In genomic region chr9:121686930-121687541, GRCh38 we compare ENCODE assay signal across 7 cellular contexts. TPM values are rescaled to one million over a fixed set of nuclear protein-coding genes. Genes with fewer than 3 reads are reported as not detected.
A peak's percentile ranks its signal among the peaks of the same experiment; 100 is the strongest.
DNase-seq lines count a peak whose midpoint lies in the region; ATAC-seq and TF ChIP-seq lines count a peak whose summit lies in the region.

No MANE protein-coding gene starts in this region.

- no TSS peak for BruUV-seq in HCT116 (replicated peaks; lab: Mats Ljungman, UMichigan)

- peak; percentile 86 to 97 (median 93) for TF ChIP-seq CTCF in HCT116 (IDR thresholded peaks at IDR 0.05 in 2 of 3, conservative IDR thresholded peaks at IDR 0.05 in 1 of 3; ENCODE audit: borderline replicate concordance in 1 of 3, insufficient read depth in 1 of 3, low read depth in 2 of 3, low read length in 2 of 3)
- TF ChIP-seq CTCF in activated CD8-positive, alpha-beta T cell treated with anti-CD3 and anti-CD28 coated beads for 36 hours (IDR thresholded peaks at IDR 0.05) = peak; percentile 82
- TF ChIP-seq CTCF in epithelial cell of esophagus (IDR thresholded peaks at IDR 0.05; ENCODE audit: insufficient read depth, low read depth, low read length, missing control alignments) = peak; percentile 94

- H3K27me3 ChIP-seq in HCT116 (ENCODE audit: insufficient read depth, low read length) (no peaks in the 10 kb centered on the region), mucosa of stomach (ENCODE audit: control insufficient read depth, insufficient read depth, low read length) (no peaks in the 10 kb centered on the region)

- H3K27me3 Mint-ChIP-seq in activated CD8-positive, alpha-beta T cell treated with anti-CD3 and anti-CD28 coated beads for 36 hours = peaks cover 4% of the 10 kb centered on the region

- CTCF ChIA-PET in HCT116 (lab: Charles Lee) = interaction anchor here (0.6 to 1.9 kb wide), 17 partner anchors 9 to 412 kb away, joined by 3 to 11 read pairs (median 3); no protein-coding TSS in a partner anchor
- CTCF ChIA-PET in activated CD8-positive, alpha-beta T cell treated with anti-CD3 and anti-CD28 coated beads for 36 hours (lab: Charles Lee) = interaction anchor here (0.6 to 2.7 kb wide), 19 partner anchors 8 to 437 kb away, joined by 3 to 17 read pairs (median 4); no protein-coding TSS in a partner anchor

- H3K27ac Mint-ChIP-seq in activated CD8-positive, alpha-beta T cell treated with anti-CD3 and anti-CD28 coated beads for 36 hours = no peak overlapping the region

- H3K4me3 ChIP-seq in HCT116 (replicated peaks in 1 of 2; ENCODE audit: low read depth in 1 of 2, low read length in 2 of 2) = no peak overlapping the region
- H3K4me3 ChIP-seq in epithelial cell of esophagus (ENCODE audit: low read length) = no peak overlapping the region
- no peak overlapping the region for H3K4me3 ChIP-seq in mucosa of stomach (ENCODE audit: low read length)

- H3K36me3 ChIP-seq in HCT116 (ENCODE audit: control insufficient read depth in 1 of 2, insufficient read depth in 2 of 2, low read length in 2 of 2) = no peaks in the 10 kb centered on the region
- no peaks in the 10 kb centered on the region for H3K36me3 ChIP-seq in mucosa of stomach (ENCODE audit: control insufficient read depth, insufficient read depth, low read length)

- H3K79me2 ChIP-seq in HCT116 (ENCODE audit: insufficient read depth, low read length) = no peaks in the 10 kb centered on the region

- peak; percentile 90 for ATAC-seq in HCT116
- ATAC-seq in activated CD8-positive, alpha-beta T cell treated with anti-CD3 and anti-CD28 coated beads for 36 hours = peak; percentile 93

- H3K4me1 ChIP-seq in HCT116 (ENCODE audit: control insufficient read depth in 1 of 2, insufficient read depth in 2 of 2, low read length in 2 of 2) (peaks cover 0 to 23% of the 10 kb centered on the region in 2 experiments; a peak in 3 of 4 replicates), mucosa of stomach (ENCODE audit: control insufficient read depth, insufficient read depth, low read length) (peaks cover 16% of the 10 kb centered on the region)

- H3K9ac ChIP-seq in HCT116 (ENCODE audit: low read length) (no peak overlapping the region), mucosa of stomach (ENCODE audit: low read length) (peak overlapping the region; percentile 35)

- H3K36me3 Mint-ChIP-seq in activated CD8-positive, alpha-beta T cell treated with anti-CD3 and anti-CD28 coated beads for 36 hours (ENCODE audit: low read depth) = no peaks in the 10 kb centered on the region

- H3K4me2 ChIP-seq in HCT116 (ENCODE audit: low read length) = no peak overlapping the region

- TF ChIP-seq RAD21 in HCT116 (IDR thresholded peaks at IDR 0.05; ENCODE audit: low read depth) = peak; percentile 94

- H3K9me3 ChIP-seq in HCT116 (ENCODE audit: control insufficient read depth in 1 of 2, insufficient read depth in 1 of 2, low read depth in 1 of 2, low read length in 2 of 2) (no peaks in the 10 kb centered on the region), mucosa of stomach (ENCODE audit: control insufficient read depth, low read length) (no peaks in the 10 kb centered on the region)

- H3K4me1 Mint-ChIP-seq in activated CD8-positive, alpha-beta T cell treated with anti-CD3 and anti-CD28 coated beads for 36 hours (ENCODE audit: low read depth) = no peaks in the 10 kb centered on the region

- intact Hi-C loops in HCT116 (cut with micrococcal nuclease) = loop anchor here (1.0 to 5.0 kb wide), 3 partner anchors 50 to 665 kb away; no protein-coding TSS in a partner anchor
- intact Hi-C loops in activated CD8-positive, alpha-beta T cell treated with anti-CD3 and anti-CD28 coated beads for 36 hours (cut with micrococcal nuclease) = loop anchor here (1.0 to 10.0 kb wide), 2 partner anchors 142 to 305 kb away; no protein-coding TSS in a partner anchor

- no peaks in the 10 kb centered on the region for H4K20me1 ChIP-seq in HCT116 (ENCODE audit: insufficient read depth)

- no peak overlapping the region for H3K4me3 Mint-ChIP-seq in activated CD8-positive, alpha-beta T cell treated with anti-CD3 and anti-CD28 coated beads for 36 hours

- no peak overlapping the region for H3K27ac ChIP-seq in HCT116 (ENCODE audit: low read depth, low read length)
- H3K27ac ChIP-seq in substantia nigra (ENCODE audit: low read depth, low read length, poor library complexity, severe bottlenecking) = no peak overlapping the region

- DNase-seq in GDM1 (lab: John Stamatoyannopoulos, UW) = peak; percentile 52
- DNase-seq in HCT116 (ENCODE audit: low read depth, low spot score) = peak; percentile 43
- DNase-seq in NCI-H226 = peak; percentile 27
- peak; percentile 88 for DNase-seq in activated CD8-positive, alpha-beta T cell treated with anti-CD3 and anti-CD28 coated beads for 36 hours
- DNase-seq in epithelial cell of esophagus (ENCODE audit: low read depth) = peak; percentile 78
- peak in 39 of 49 donors; percentile 18 to 79 (median 56) for DNase-seq in substantia nigra (lab: John Stamatoyannopoulos, UW)

- H3K9me3 Mint-ChIP-seq in activated CD8-positive, alpha-beta T cell treated with anti-CD3 and anti-CD28 coated beads for 36 hours = no peaks in the 10 kb centered on the region

- H3K9me2 ChIP-seq in HCT116 (ENCODE audit: insufficient read depth) = no peaks in the 10 kb centered on the region

- no peak for TF ChIP-seq POLR2A in HCT116 (IDR thresholded peaks at IDR 0.05; ENCODE audit: borderline replicate concordance, extremely low read depth, insufficient read depth, insufficient read length)

- RAD21 ChIA-PET in HCT116 (lab: Charles Lee; ENCODE audit: low non-redundant PET in 1 of 2, low total read pairs in 2 of 2, uncharacterized antibody in 2 of 2, unreplicated experiment in 2 of 2) = interaction anchor here in 1 of 2 experiments (0.5 kb wide), 1 partner anchor 313 kb away, joined by 3 read pairs; no protein-coding TSS in a partner anchor

- no peak overlapping the region for H2AFZ ChIP-seq in HCT116 (ENCODE audit: low read depth, low read length, poor library complexity, severe bottlenecking)

- POLR2A ChIA-PET in HCT116 (lab: Charles Lee) = no interaction called here
- POLR2A ChIA-PET in activated CD8-positive, alpha-beta T cell treated with anti-CD3 and anti-CD28 coated beads for 36 hours (lab: Charles Lee) = interaction anchor here (0.6 kb wide), 2 partner anchors 154 to 185 kb away, joined by 3 read pairs; no protein-coding TSS in a partner anchor

TF ChIP-seq in HCT116, 20 proteins besides CTCF, POLR2A, EP300 and RAD21:
- TF ChIP-seq REST (IDR thresholded peaks at IDR 0.05; ENCODE audit: low read depth) = no peak
- no peak for TF ChIP-seq SP1 (IDR thresholded peaks at IDR 0.05; ENCODE audit: low read depth)
- no peak for TF ChIP-seq JUND (IDR thresholded peaks at IDR 0.05)
- TF ChIP-seq ZNF274 (IDR thresholded peaks at IDR 0.05; ENCODE audit: low read depth, low read length) = no peak
- TF ChIP-seq EGR1 (IDR thresholded peaks at IDR 0.05; ENCODE audit: low read depth) = no peak
- TF ChIP-seq POLR2AphosphoS5 (IDR thresholded peaks at IDR 0.05; ENCODE audit: low read depth, low read length) = no peak
- TF ChIP-seq ATF3 (IDR thresholded peaks at IDR 0.05) = no peak
- TF ChIP-seq SIN3A (IDR thresholded peaks at IDR 0.05; ENCODE audit: low read depth) = no peak
- TF ChIP-seq MAX (IDR thresholded peaks at IDR 0.05) = no peak
- no peak for TF ChIP-seq CEBPB (IDR thresholded peaks at IDR 0.05; ENCODE audit: low read depth)
- TF ChIP-seq ELF1 (IDR thresholded peaks at IDR 0.05; ENCODE audit: borderline replicate concordance, low read depth) = no peak
- TF ChIP-seq SRF (IDR thresholded peaks at IDR 0.05; ENCODE audit: low read depth) = no peak
TF ChIP-seq in HCT116: peak in this region for 0.

RNA-seq across cellular contexts. Expression of gene DAB2IP, which starts 35.6 kb away (rescaled TPM):
- total RNA-seq in HCT116 (2021; ENCODE audit: unreplicated experiment) = 31.0 TPM
- polyA plus RNA-seq in HCT116 (2012) = 15.1 and 18.9 TPM in 2 replicates
- 1 to 10 TPM in 1 of 2 experiments, under 1 TPM in 1; 0.54 to 1.5 TPM for total RNA-seq in activated CD8-positive, alpha-beta T cell treated with anti-CD3 and anti-CD28 coated beads for 36 hours

Comparison
In these comparisons a context has a peak if more than half of its experiments do, and no peak if none do; other contexts are left out.
1. DNase-seq: peak in every context shown above with its lines; median percentile 88 in activated CD8-positive, alpha-beta T cell treated with anti-CD3 and anti-CD28 coated beads for 36 hours; 78 in epithelial cell of esophagus; 56 in substantia nigra; 52 in GDM1; 43 in HCT116; 27 in NCI-H226.
2. RNA of gene DAB2IP, which starts 35.6 kb away (total RNA-seq): 31.0 TPM in HCT116 (single experiment); 0.54 to 1.5 TPM in activated CD8-positive, alpha-beta T cell treated with anti-CD3 and anti-CD28 coated beads for 36 hours; every median in the first group is over 10 times any median in the second.
3. Peak in every context shown above with its lines, with median percentiles within 50 percentile points of each other: CTCF ChIP-seq.